ENCODE assay signal across 8 cellular contexts in the genomic region with DNA sequence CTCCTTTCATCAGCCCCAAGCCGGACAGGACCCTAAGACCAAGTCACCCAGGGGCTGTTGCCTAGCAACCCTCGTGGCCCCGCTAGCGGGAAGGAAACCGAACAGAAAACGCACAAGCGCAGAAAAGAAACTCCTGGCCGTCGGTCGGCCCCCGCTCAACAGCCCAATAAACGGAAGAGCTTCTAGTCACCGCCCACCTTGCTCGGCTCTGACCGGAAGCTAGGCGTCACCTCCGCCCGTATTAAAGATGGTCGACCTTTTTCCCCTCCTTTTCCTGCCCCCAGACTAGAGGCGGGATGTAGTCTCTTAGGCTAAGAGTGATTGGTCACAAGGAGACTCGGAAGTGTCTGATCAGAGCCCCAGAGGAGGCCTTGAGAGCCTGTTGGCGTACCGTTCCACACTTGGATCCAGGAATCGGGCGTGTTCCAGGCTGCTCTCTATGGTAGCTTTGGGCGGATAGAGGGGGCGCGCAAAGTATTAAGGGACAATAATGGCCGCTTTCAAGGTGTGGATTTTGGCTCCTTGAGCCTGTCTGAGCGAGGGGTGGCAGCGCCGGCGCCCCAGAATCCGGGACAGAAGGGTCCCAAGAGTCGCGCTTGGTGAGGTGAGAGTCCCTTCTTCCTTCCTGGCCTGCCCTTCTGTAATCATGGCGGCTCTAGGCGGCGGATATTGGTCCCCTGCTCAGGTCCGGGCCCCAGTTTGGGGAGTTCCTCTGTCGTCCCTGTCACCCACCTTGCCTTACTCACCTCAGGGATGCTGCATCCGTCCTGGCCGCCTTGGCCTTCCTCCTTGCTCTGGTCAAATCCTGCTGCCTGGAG. TPM values are rescaled to one million over a fixed set of nuclear protein-coding genes. Genes with fewer than 3 reads are reported as not detected.
DNase-seq lines count a peak whose midpoint lies in the region; ATAC-seq and TF ChIP-seq lines count a peak whose summit lies in the region.

A gene (plus strand): TSS at position 400 of the 818 bp plus-strand sequence. CDS start 2,311 bp downstream, outside the sequence.
A gene (minus strand): TSS at position 173 of the 818 bp plus-strand sequence. CDS start 2,871 bp downstream, outside the sequence.

- peak within 1 kb of the TSS; percentile 62 for H3K27ac ChIP-seq in OCI-LY3 (ENCODE audit: low read length)

- H3K4me3 ChIP-seq in OCI-LY3 (ENCODE audit: low read length), result peak within 1 kb of the TSS; percentile 93

- H4K20me1 ChIP-seq in OCI-LY3 (ENCODE audit: insufficient read depth, low read length), result no peaks in the 10 kb centered on the region

- H3K27me3 ChIP-seq in OCI-LY3 (ENCODE audit: low read depth, low read length), result no peaks in the 10 kb centered on the region

- peaks cover 36% of the 10 kb centered on the region for H3K4me1 Mint-ChIP-seq in endothelial cell (ENCODE audit: unreplicated experiment)
- H3K4me1 Mint-ChIP-seq in mesothelial cell of epicardium, result peaks cover 26% of the 10 kb centered on the region

- H3K27ac Mint-ChIP-seq in endothelial cell (ENCODE audit: unreplicated experiment) (peak within 1 kb of the TSS; percentile 97), mesothelial cell of epicardium (peak within 1 kb of the TSS; percentile 97)

- H3K9me3 ChIP-seq in OCI-LY3 (ENCODE audit: insufficient read depth, low read length), result no peaks in the 10 kb centered on the region

- peak within 1 kb of the TSS; percentile 80 for H3K9ac ChIP-seq in OCI-LY3 (ENCODE audit: low read length)

- H3K4me2 ChIP-seq in OCI-LY3 (ENCODE audit: low read length), result peak within 1 kb of the TSS; percentile 85

- TF ChIP-seq CTCF in OCI-LY3 (IDR thresholded peaks at IDR 0.05; ENCODE audit: low read depth, low read length), result no peak
- no peak for TF ChIP-seq CTCF in endothelial cell (IDR thresholded peaks at IDR 0.05; ENCODE audit: unreplicated experiment)
- TF ChIP-seq CTCF in mesothelial cell of epicardium (IDR thresholded peaks at IDR 0.05; ENCODE audit: unreplicated experiment), result no peak

- H3K36me3 Mint-ChIP-seq in endothelial cell (ENCODE audit: low read depth, unreplicated experiment) (peaks cover 42% of the 10 kb centered on the region), mesothelial cell of epicardium (peaks cover 19% of the 10 kb centered on the region)

- peaks cover 19% of the 10 kb centered on the region for H3K4me1 ChIP-seq in OCI-LY3 (ENCODE audit: low read length)

- H2AFZ ChIP-seq in OCI-LY3 (ENCODE audit: low read depth, low read length), result peak within 1 kb of the TSS; percentile 84

- ATAC-seq in GM21515 (IDR thresholded peaks at IDR 0.05; ENCODE audit: unreplicated experiment), result peak; percentile 98

- DNase-seq in D341Med (ENCODE audit: low spot score) (peak; percentile 90), HuH-7 (ENCODE audit: low spot score) (peak; percentile 97), endothelial cell (ENCODE audit: low spot score) (peak; percentile 89), mesothelial cell of epicardium (ENCODE audit: low spot score in 2 of 2, unreplicated experiment in 2 of 2) (peak; percentile 80 to 87)
- peak; percentile 89 for DNase-seq in activated CD8-positive, alpha-beta memory T cell treated with anti-CD3 and anti-CD28 coated beads, Interleukin-2, amount 50 U/mL, for 48 hours
- peak; percentile 87 to 89 for DNase-seq in stimulated activated CD8-positive, alpha-beta memory T cell treated with anti-CD3 and anti-CD28 coated beads, Interleukin-15, amount 100 ng/mL, for 48 hours (ENCODE audit: low read depth in 2 of 2)

- peaks cover 54% of the 10 kb centered on the region for H3K79me2 ChIP-seq in OCI-LY3 (ENCODE audit: low read length)

- H3K27me3 Mint-ChIP-seq in endothelial cell (ENCODE audit: unreplicated experiment), result peaks cover 12% of the 10 kb centered on the region
- H3K27me3 Mint-ChIP-seq in mesothelial cell of epicardium (ENCODE audit: low read depth), result no peaks in the 10 kb centered on the region

- H3K4me3 Mint-ChIP-seq in endothelial cell (ENCODE audit: unreplicated experiment) (peak within 1 kb of the TSS; percentile 98), mesothelial cell of epicardium (peak within 1 kb of the TSS; percentile 98)

- H3K36me3 ChIP-seq in OCI-LY3 (replicated peaks; ENCODE audit: low read depth, low read length), result peaks cover 34% of the 10 kb centered on the region

- no peaks in the 10 kb centered on the region for H3K9me3 Mint-ChIP-seq in endothelial cell (ENCODE audit: unreplicated experiment)
- no peaks in the 10 kb centered on the region for H3K9me3 Mint-ChIP-seq in mesothelial cell of epicardium

RNA-seq across cellular contexts. Expression of the first gene that starts in this region (rescaled TPM):
- 84.6 TPM for total RNA-seq in endothelial cell (ENCODE audit: unreplicated experiment)
- total RNA-seq in mesothelial cell of epicardium, result 83.8 to 90.9 TPM (median 85.4 TPM) in 3 replicates

RNA-seq across cellular contexts. Expression of the second gene that starts in this region (rescaled TPM):
- total RNA-seq in endothelial cell (ENCODE audit: unreplicated experiment) (10.9 TPM), mesothelial cell of epicardium (16.1 to 17.6 TPM (median 16.7 TPM) in 3 replicates)

Comparison
In these comparisons a context has a peak if more than half of its experiments do, and no peak if none do; other contexts are left out.
1. Peak in every context shown above with its lines: DNase-seq, ATAC-seq, H3K4me3 ChIP-seq and H3K27ac ChIP-seq.